In the genomic region with DNA sequence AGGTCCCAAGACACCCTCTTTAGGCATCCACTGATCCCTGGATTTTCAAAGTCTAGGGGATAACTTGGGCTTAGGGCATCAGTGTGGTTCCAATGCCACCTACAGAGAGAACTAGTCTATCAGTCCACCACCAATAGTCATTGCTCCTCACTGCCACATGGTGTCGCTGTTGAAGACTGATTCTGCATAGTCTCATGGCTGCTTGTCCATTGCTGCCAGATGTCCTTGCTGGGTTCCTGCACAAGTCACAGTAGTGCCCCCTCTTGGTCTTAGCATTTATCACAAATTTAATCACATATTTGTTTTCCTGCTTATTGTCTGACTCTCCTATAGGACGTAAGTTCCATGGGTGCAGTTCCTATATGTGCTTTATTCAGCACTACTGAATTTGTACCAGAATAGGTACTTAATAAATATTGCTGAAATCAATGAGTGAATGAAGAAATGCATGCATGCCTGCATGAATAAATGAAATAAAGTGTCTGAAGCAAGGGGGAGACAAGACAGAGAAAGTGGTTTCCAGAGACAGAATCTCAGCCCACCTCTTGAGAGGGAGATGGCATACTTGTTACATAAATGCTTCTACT, we compare ENCODE assay signal across 8 cellular contexts. TPM values are rescaled to one million over a fixed set of nuclear protein-coding genes. Genes with fewer than 3 reads are reported as not detected.
DNase-seq lines count a peak whose midpoint lies in the region; ATAC-seq, FAIRE-seq and TF ChIP-seq lines count a peak whose summit lies in the region.

No MANE protein-coding gene starts in this region.

- H2AFZ ChIP-seq in HepG2 (ENCODE audit: low read length), result no peak overlapping the region

- ATAC-seq in HepG2, result peak; percentile 66
- ATAC-seq in upper lobe of left lung (ENCODE audit: low FRiP score in 2 of 2), result no peak

- H3K36me3 ChIP-seq in ascending aorta, result no peaks in the 10 kb centered on the region
- no peaks in the 10 kb centered on the region for H3K36me3 ChIP-seq in HepG2 (replicated peaks in 1 of 2; ENCODE audit: control insufficient read depth in 1 of 2, insufficient read depth in 2 of 2, low read length in 2 of 2)
- no peaks in the 10 kb centered on the region for H3K36me3 ChIP-seq in upper lobe of left lung
- no peaks in the 10 kb centered on the region for H3K36me3 ChIP-seq in prostate gland

- peak; percentile 83 for FAIRE-seq in HepG2 (lab: Jason Lieb, UNC)

- no peaks in the 10 kb centered on the region for H4K20me1 ChIP-seq in HepG2 (ENCODE audit: insufficient read depth, low read length)

- H3K4me1 ChIP-seq in ascending aorta, result no peaks in the 10 kb centered on the region
- peaks cover 12% of the 10 kb centered on the region; the same call in 1 of the 2 replicates for H3K4me1 ChIP-seq in HepG2 (ENCODE audit: insufficient read depth, low read length)
- H3K4me1 ChIP-seq in upper lobe of left lung, result no peaks in the 10 kb centered on the region
- no peaks in the 10 kb centered on the region for H3K4me1 ChIP-seq in prostate gland (replicated peaks)

- H3K9ac ChIP-seq in HepG2 (ENCODE audit: insufficient read depth, low read depth, low read length), result no peak overlapping the region

- TF ChIP-seq CTCF in ascending aorta (IDR thresholded peaks at IDR 0.05) (peak; percentile 26 to 35 (median 30)), HepG2 (CRISPR knock-in tag; IDR thresholded peaks at IDR 0.05) (peak; percentile 89), upper lobe of left lung (IDR thresholded peaks at IDR 0.05) (peak in 5 of 6 experiments; percentile 17 to 60 (median 56)), prostate gland (IDR thresholded peaks at IDR 0.05) (peak in 2 of 4 experiments; percentile 12 to 30)

- TF ChIP-seq RAD21 in HepG2 (CRISPR knock-in tag; IDR thresholded peaks at IDR 0.05), result peak; percentile 84

- in situ Hi-C loops in HepG2 (cut with HindIII; ENCODE audit: extremely low pct_ligation_motif_present, low pct_unique_long_range_greater_than_20kb), result no loop called here

- H3K27ac ChIP-seq in ascending aorta (no peak overlapping the region), HepG2 (ENCODE audit: extremely low read length, insufficient read depth, low read length) (no peak overlapping the region), upper lobe of left lung (no peak overlapping the region), prostate gland (no peak overlapping the region), caudate nucleus (ENCODE audit: low read depth, low read length) (no peak overlapping the region)

- TF ChIP-seq EP300 in HepG2 (IDR thresholded peaks at IDR 0.05; ENCODE audit: low read depth in 2 of 2, low read length in 2 of 2) (no peak; a peak in 1 of 4 replicates), HepG2 (CRISPR knock-in tag; IDR thresholded peaks at IDR 0.05; ENCODE audit: borderline replicate concordance) (no peak), upper lobe of left lung (IDR thresholded peaks at IDR 0.05) (no peak)

- peak; percentile 33 for DNase-seq in COR-L47 (lab: John Stamatoyannopoulos, UW)
- peak; percentile 38 for DNase-seq in HPDE6-E6E7 (ENCODE audit: extremely low spot score)
- DNase-seq in SHP77 (lab: John Stamatoyannopoulos, UW), result peak; percentile 51 to 70
- no peak for DNase-seq in ascending aorta (ENCODE audit: low spot score in 2 of 2)
- DNase-seq in HepG2 (ENCODE audit: low spot score), result peak; percentile 83
- peak in 1 of 2 donors; percentile 32 for DNase-seq in upper lobe of left lung
- no peak for DNase-seq in prostate gland (ENCODE audit: low spot score)
- no peak for DNase-seq in caudate nucleus (lab: John Stamatoyannopoulos, UW)

- intact Hi-C loops in ascending aorta (cut with DNase I), result no loop called here
- intact Hi-C loops in HepG2 (cut with micrococcal nuclease; ENCODE audit: unreplicated experiment), result loop anchor here (1.0 to 2.0 kb wide), 3 partner anchors 75 to 181 kb away; no protein-coding TSS in a partner anchor
- intact Hi-C loops in prostate gland (cut with DNase I), result no loop called here

- no peak for TF ChIP-seq POLR2A in HepG2 (IDR thresholded peaks at IDR 0.05; ENCODE audit: insufficient read depth in 1 of 2, low read depth in 2 of 2, low read length in 2 of 2)
- TF ChIP-seq POLR2A in upper lobe of left lung (IDR thresholded peaks at IDR 0.05), result no peak
- no peak for TF ChIP-seq POLR2A in prostate gland (IDR thresholded peaks at IDR 0.05)

- H3K4me2 ChIP-seq in HepG2 (ENCODE audit: low read depth, low read length), result no peak overlapping the region

- H3K79me2 ChIP-seq in HepG2 (ENCODE audit: insufficient read depth, low read length), result no peaks in the 10 kb centered on the region

- BruUV-seq in HepG2 (replicated peaks; lab: Mats Ljungman, UMichigan), result no TSS peak

- H3K27me3 ChIP-seq in ascending aorta (no peaks in the 10 kb centered on the region), HepG2 (ENCODE audit: control insufficient read depth in 1 of 2, insufficient read depth in 2 of 2, low read length in 2 of 2) (peaks cover 0 to 4% of the 10 kb centered on the region in 2 experiments; a peak in 1 of 5 replicates), upper lobe of left lung (no peaks in the 10 kb centered on the region), prostate gland (replicated peaks; ENCODE audit: insufficient read depth) (no peaks in the 10 kb centered on the region)

- CTCF ChIA-PET in HepG2 (lab: Yijun Ruan, JAX; ENCODE audit: low intra/inter-chr PET ratio, low total read pairs), result interaction anchor here (0.7 to 3.0 kb wide), 4 partner anchors 75 to 182 kb away, joined by 3 to 18 read pairs (median 8); no protein-coding TSS in a partner anchor

- WGBS in HepG2 (ENCODE audit: low lambda C conversion rate), result 36% methylated on average over 2 of the region's 2 CpGs
- WGBS in upper lobe of left lung, 2 donors, result 48 to 52% methylated on average over 2 of the region's 2 CpGs
- 35% methylated on average over 2 of the region's 2 CpGs for WGBS in prostate gland

- POLR2A ChIA-PET in HepG2 (lab: Yijun Ruan, JAX), result interaction anchor here (1.2 kb wide), 1 partner anchor 164 kb away, joined by 3 read pairs; a partner anchor contains a TSS

- peaks cover 9 to 14% of the 10 kb centered on the region in 2 donors for H3K9me3 ChIP-seq in ascending aorta
- peaks cover 22% of the 10 kb centered on the region for H3K9me3 ChIP-seq in HepG2 (ENCODE audit: low read length)
- peaks cover 13 to 22% (median 17%) of the 10 kb centered on the region in 4 donors for H3K9me3 ChIP-seq in upper lobe of left lung
- no peaks in the 10 kb centered on the region for H3K9me3 ChIP-seq in prostate gland

- H3K4me3 ChIP-seq in ascending aorta, result no peak overlapping the region
- no peak overlapping the region for H3K4me3 ChIP-seq in HepG2 (replicated peaks in 1 of 3; ENCODE audit: insufficient read depth in 1 of 3, low read depth in 2 of 3, low read length in 3 of 3)
- H3K4me3 ChIP-seq in upper lobe of left lung, result no peak overlapping the region
- no peak overlapping the region for H3K4me3 ChIP-seq in prostate gland

TF ChIP-seq in HepG2, 621 proteins besides CTCF, POLR2A, EP300 and RAD21 (continues in another document):
- TF ChIP-seq DNMT1 (CRISPR knock-in tag; IDR thresholded peaks at IDR 0.05) (0 out of 2 replicates have a peak, but pooled peaks have one; percentile 27), MIER2 (CRISPR knock-in tag; IDR thresholded peaks at IDR 0.05) (peak; percentile 78), CREB1 (IDR thresholded peaks at IDR 0.05) (no peak), CREB1 (CRISPR knock-in tag; IDR thresholded peaks at IDR 0.05) (no peak), SALL1 (CRISPR knock-in tag; IDR thresholded peaks at IDR 0.05) (0 out of 2 replicates have a peak, but pooled peaks have one; percentile 23), MIXL1 (CRISPR knock-in tag; IDR thresholded peaks at IDR 0.05) (peak; percentile 18; the same call in 1 of the 2 replicates), SMC3 (IDR thresholded peaks at IDR 0.05; ENCODE audit: low read length) (peak; percentile 94)
- TF ChIP-seq, protein P1, sequence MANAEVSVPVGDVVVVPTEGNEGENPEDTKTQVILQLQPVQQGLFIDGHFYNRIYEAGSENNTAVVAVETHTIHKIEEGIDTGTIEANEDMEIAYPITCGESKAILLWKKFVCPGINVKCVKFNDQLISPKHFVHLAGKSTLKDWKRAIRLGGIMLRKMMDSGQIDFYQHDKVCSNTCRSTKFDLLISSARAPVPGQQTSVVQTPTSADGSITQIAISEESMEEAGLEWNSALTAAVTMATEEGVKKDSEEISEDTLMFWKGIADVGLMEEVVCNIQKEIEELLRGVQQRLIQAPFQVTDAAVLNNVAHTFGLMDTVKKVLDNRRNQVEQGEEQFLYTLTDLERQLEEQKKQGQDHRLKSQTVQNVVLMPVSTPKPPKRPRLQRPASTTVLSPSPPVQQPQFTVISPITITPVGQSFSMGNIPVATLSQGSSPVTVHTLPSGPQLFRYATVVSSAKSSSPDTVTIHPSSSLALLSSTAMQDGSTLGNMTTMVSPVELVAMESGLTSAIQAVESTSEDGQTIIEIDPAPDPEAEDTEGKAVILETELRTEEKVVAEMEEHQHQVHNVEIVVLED (CRISPR knock-in tag; IDR thresholded peaks at IDR 0.05; ENCODE audit: borderline replicate concordance), result no peak

RNA-seq across cellular contexts. Expression of a gene that starts 45.9 kb away (rescaled TPM):
- total RNA-seq in ascending aorta, result 78.5 TPM
- 186 and 213 TPM in 2 replicates for total RNA-seq in HepG2 (2016; rRNA removed; fragmentation: Illumina TruSeq; extraction: Trizol)
- total RNA-seq in HepG2 (2016; cell fraction: cytosol; rRNA removed; fragmentation: Illumina TruSeq; extraction: Trizol; ENCODE audit: low read depth), result 149 TPM in 2 replicates
- 189 and 205 TPM in 2 replicates for total RNA-seq in HepG2 (2016; cell fraction: insoluble cytoplasmic fraction; rRNA removed; fragmentation: Illumina TruSeq; extraction: Trizol)
- 212 and 253 TPM in 2 replicates for total RNA-seq in HepG2 (2016; cell fraction: membrane; rRNA removed; fragmentation: Illumina TruSeq; extraction: Trizol)
- total RNA-seq in HepG2 (2016; cell fraction: nucleus; rRNA removed; fragmentation: Illumina TruSeq; extraction: Trizol), result 108 and 117 TPM in 2 replicates
- 178 and 179 TPM in 2 replicates for polyA plus RNA-seq in HepG2 (2011; rRNA removed)
- 154 and 230 TPM in 2 replicates for polyA plus RNA-seq in HepG2 (2011; cell fraction: cytosol; rRNA removed)
- polyA plus RNA-seq in HepG2 (2011; cell fraction: nucleus; rRNA removed), result 90.5 and 93.6 TPM in 2 replicates
- 139 and 151 TPM in 2 replicates for polyA plus RNA-seq in HepG2 (2012)
- polyA plus RNA-seq in HepG2 (2016; cell fraction: cytosol; fragmentation: Illumina TruSeq; extraction: Trizol; ENCODE audit: low read depth), result 205 and 264 TPM in 2 replicates
- polyA plus RNA-seq in HepG2 (2016; cell fraction: insoluble cytoplasmic fraction; fragmentation: Illumina TruSeq; extraction: Trizol; ENCODE audit: low read depth), result 400 and 432 TPM in 2 replicates
- polyA plus RNA-seq in HepG2 (2016; cell fraction: membrane; fragmentation: Illumina TruSeq; extraction: Trizol; ENCODE audit: low read depth), result 287 and 342 TPM in 2 replicates
- polyA plus RNA-seq in HepG2 (2016; cell fraction: nucleus; fragmentation: Illumina TruSeq; extraction: Trizol; ENCODE audit: insufficient read depth, low read depth), result 252 and 257 TPM in 2 replicates
- polyA minus RNA-seq in HepG2 (2011; rRNA and poly(A)+ RNA removed; ENCODE audit: low replicate concordance), result 148 and 200 TPM in 2 replicates
- polyA minus RNA-seq in HepG2 (2011; cell fraction: cytosol; rRNA and poly(A)+ RNA removed), result 99.8 and 102 TPM in 2 replicates
- polyA minus RNA-seq in HepG2 (2011; cell fraction: nucleus; rRNA and poly(A)+ RNA removed), result 75.0 and 76.2 TPM in 2 replicates
- total RNA-seq in upper lobe of left lung, result 100 to 1,000 TPM; 116 to 157 (median 147) TPM
- total RNA-seq in prostate gland, result 100 to 1,000 TPM; 120 to 187 TPM

Comparison
In these comparisons a context has a peak if more than half of its experiments do, and no peak if none do; other contexts are left out.
1. DNase-seq: peak in COR-L47 (single experiment), HPDE6-E6E7 (single experiment), SHP77 (2 of 2) and HepG2 (single experiment); none in ascending aorta (0 of 2), prostate gland (single experiment) and caudate nucleus (0 of 61).